23 cellular contexts compared by ENCODE assay signal in genomic region chr17:43411820-43412529, GRCh38. TPM values are rescaled to one million over a fixed set of nuclear protein-coding genes. Genes with fewer than 3 reads are reported as not detected.
A peak's percentile ranks its signal among the peaks of the same experiment; 100 is the strongest.
DNase-seq lines count a peak whose midpoint lies in the region; ATAC-seq, FAIRE-seq and TF ChIP-seq lines count a peak whose summit lies in the region.
"Had no signal": no experiment of that assay in that cellular context is flagged by ENCODE, and none has a peak within 500 bp of the region (broad histone marks: within the 10 kb centered on the region; RNA-seq: fewer than 3 reads in every experiment).

No MANE protein-coding gene starts in this region.

- H3K4me1 ChIP-seq in BLaER1 treated with 17β-estradiol and CSF1 and Interleukin-3, amounts not matched to agents 10 nM and 100 nM = peaks cover 19 to 49% (median 23%) of the 10 kb centered on the region in 10 experiments

- no peak for ATAC-seq in activated T-helper 17 cell treated with anti-CD3 and anti-CD28 coated beads, Interleukin-2, amount 50 U/mL, for 72 hours (replicated peaks)
- ATAC-seq in HG03045 (IDR thresholded peaks at IDR 0.05; ENCODE audit: unreplicated experiment) = no peak
- ATAC-seq: left ventricle myocardium superior; naive thymus-derived CD8-positive, alpha-beta T cell had no signal

- H3K27me3 Mint-ChIP-seq in activated T-helper 17 cell treated with anti-CD3 and anti-CD28 coated beads, Interleukin-2, amount 50 U/mL, for 72 hours = peaks cover 32% of the 10 kb centered on the region
- peaks cover 14% of the 10 kb centered on the region for H3K27me3 Mint-ChIP-seq in nephron (ENCODE audit: low read depth)

- no peaks in the 10 kb centered on the region for H3K36me3 ChIP-seq in BLaER1 treated with 17β-estradiol and CSF1 and Interleukin-3, amounts not matched to agents 10 nM and 100 nM
- H3K36me3 ChIP-seq: cardiac muscle cell had no signal

- H3K9ac ChIP-seq in BLaER1 treated with 17β-estradiol and CSF1 and Interleukin-3, amounts not matched to agents 10 nM and 100 nM = no peak overlapping the region

- peak overlapping the region; percentile 43 for H3K27ac Mint-ChIP-seq in activated T-helper 17 cell treated with anti-CD3 and anti-CD28 coated beads, Interleukin-2, amount 50 U/mL, for 72 hours
- H3K27ac Mint-ChIP-seq in nephron = peak overlapping the region in 2 of 3 experiments; percentile 26 to 78
- H3K27ac Mint-ChIP-seq: activated naive CD4-positive, alpha-beta T cell treated with anti-CD3 and anti-CD28 coated beads, Interleukin-2, amount 50 U/mL, for 24 hours; CD8-positive, alpha-beta memory T cell; endodermal cell; type B pancreatic cell had no signal

- H3K9me3 ChIP-seq in BLaER1 treated with 17β-estradiol and CSF1 and Interleukin-3, amounts not matched to agents 10 nM and 100 nM (replicated peaks in 1 of 11) = no peaks in the 10 kb centered on the region

- no peaks in the 10 kb centered on the region for H3K9me3 Mint-ChIP-seq in activated T-helper 17 cell treated with anti-CD3 and anti-CD28 coated beads, Interleukin-2, amount 50 U/mL, for 72 hours
- no peaks in the 10 kb centered on the region for H3K9me3 Mint-ChIP-seq in nephron
- H3K9me3 Mint-ChIP-seq: activated naive CD4-positive, alpha-beta T cell treated with anti-CD3 and anti-CD28 coated beads, Interleukin-2, amount 50 U/mL, for 24 hours; naive thymus-derived CD8-positive, alpha-beta T cell; type B pancreatic cell had no signal

- peak overlapping the region; percentile 25 to 69 (median 59); a peak in 21 of 22 replicates for H3K4me2 ChIP-seq in BLaER1 treated with 17β-estradiol and CSF1 and Interleukin-3, amounts not matched to agents 10 nM and 100 nM

- H3K4me3 ChIP-seq in BLaER1 treated with 17β-estradiol and CSF1 and Interleukin-3, amounts not matched to agents 10 nM and 100 nM = no peak overlapping the region
- H3K4me3 ChIP-seq: cardiac muscle cell had no signal

- no peaks in the 10 kb centered on the region for H3K27me3 ChIP-seq in BLaER1 treated with 17β-estradiol and CSF1 and Interleukin-3, amounts not matched to agents 10 nM and 100 nM
- H3K27me3 ChIP-seq: cardiac muscle cell had no signal

- H3K36me3 Mint-ChIP-seq in activated T-helper 17 cell treated with anti-CD3 and anti-CD28 coated beads, Interleukin-2, amount 50 U/mL, for 72 hours (ENCODE audit: low read depth) = no peaks in the 10 kb centered on the region
- H3K36me3 Mint-ChIP-seq in nephron (ENCODE audit: low read depth) = no peaks in the 10 kb centered on the region
- H3K36me3 Mint-ChIP-seq: activated naive CD4-positive, alpha-beta T cell treated with anti-CD3 and anti-CD28 coated beads, Interleukin-2, amount 50 U/mL, for 24 hours; CD8-positive, alpha-beta memory T cell; naive thymus-derived CD8-positive, alpha-beta T cell; type B pancreatic cell had no signal

- H3K4me1 Mint-ChIP-seq in activated T-helper 17 cell treated with anti-CD3 and anti-CD28 coated beads, Interleukin-2, amount 50 U/mL, for 72 hours = no peaks in the 10 kb centered on the region
- peaks cover 48% of the 10 kb centered on the region for H3K4me1 Mint-ChIP-seq in nephron
- H3K4me1 Mint-ChIP-seq: activated naive CD4-positive, alpha-beta T cell treated with anti-CD3 and anti-CD28 coated beads, Interleukin-2, amount 50 U/mL, for 24 hours; CD8-positive, alpha-beta memory T cell; naive thymus-derived CD8-positive, alpha-beta T cell had no signal

- no peak overlapping the region for H3K27ac ChIP-seq in BLaER1 treated with 17β-estradiol and CSF1 and Interleukin-3, amounts not matched to agents 10 nM and 100 nM
- H3K27ac ChIP-seq: cardiac muscle cell had no signal

- no peaks in the 10 kb centered on the region for H4K20me1 ChIP-seq in BLaER1 treated with 17β-estradiol and CSF1 and Interleukin-3, amounts not matched to agents 10 nM and 100 nM

- H3K4me3 Mint-ChIP-seq in activated T-helper 17 cell treated with anti-CD3 and anti-CD28 coated beads, Interleukin-2, amount 50 U/mL, for 72 hours = no peak overlapping the region
- no peak overlapping the region for H3K4me3 Mint-ChIP-seq in nephron
- H3K4me3 Mint-ChIP-seq: activated naive CD4-positive, alpha-beta T cell treated with anti-CD3 and anti-CD28 coated beads, Interleukin-2, amount 50 U/mL, for 24 hours; CD8-positive, alpha-beta memory T cell; endodermal cell; naive thymus-derived CD8-positive, alpha-beta T cell; type B pancreatic cell had no signal

- no peak for TF ChIP-seq CTCF in nephron (IDR thresholded peaks at IDR 0.05; ENCODE audit: unreplicated experiment in 3 of 3)

- FAIRE-seq in HTR-8/SVneo (lab: Jason Lieb, UNC) = peak; percentile 44

- DNase-seq in HTR-8/SVneo (ENCODE audit: insufficient read length, low spot score) (no peak), EL (no peak), NCI-H82 (lab: John Stamatoyannopoulos, UW) (no peak), DMS53 treated with DMSO at 0.1 percent for 48 hours (lab: John Stamatoyannopoulos, UW; ENCODE audit: unreplicated experiment) (no peak)
- DNase-seq: activated CD4-positive, alpha-beta T cell treated with anti-CD3 and anti-CD28 coated beads, Interleukin-2, amount 50 U/mL, for 4 hours; activated CD4-positive, CD25-positive, alpha-beta regulatory T cell; activated CD8-positive, alpha-beta memory T cell treated with anti-CD3 and anti-CD28 coated beads, Interleukin-2, amount 50 U/mL, for 4 hours; CD8-positive, alpha-beta memory T cell; cortex of kidney; DMS79; left ventricle myocardium superior; midbrain; naive thymus-derived CD8-positive, alpha-beta T cell; NCI-H526 treated with DMSO at 0.1 percent for 48 hours; stimulated activated CD8-positive, alpha-beta memory T cell treated with anti-CD3 and anti-CD28 coated beads, Interleukin-4, amount 100 ng/mL, for 48 hours had no signal

RNA-seq across cellular contexts. Expression of gene ARL4D, which starts 13.2 kb away (rescaled TPM):
- total RNA-seq in activated T-helper 17 cell treated with anti-CD3 and anti-CD28 coated beads, Interleukin-2, amount 50 U/mL, for 72 hours = 1 to 10 TPM; 1.7 to 2.5 TPM
